12 cellular contexts compared by ENCODE assay signal in genomic region chr18:58087928-58088722, GRCh38. TPM values are rescaled to one million over a fixed set of nuclear protein-coding genes. Genes with fewer than 3 reads are reported as not detected.
DNase-seq lines count a peak whose midpoint lies in the region; ATAC-seq and TF ChIP-seq lines count a peak whose summit lies in the region.
"Had no signal": no experiment of that assay in that cellular context is flagged by ENCODE, and none has a peak within 500 bp of the region (broad histone marks: within the 10 kb centered on the region; RNA-seq: fewer than 3 reads in every experiment).

No MANE protein-coding gene starts in this region.

- peak; percentile 35 for DNase-seq in NCI-H1105 treated with DMSO at 0.1 percent for 48 hours (lab: John Stamatoyannopoulos, UW)
- no peak for DNase-seq in NCI-H1105 (lab: John Stamatoyannopoulos, UW)
- DNase-seq in LNCaP clone FGC (ENCODE audit: low read depth), result peak; percentile 84
- peak; percentile 92 for DNase-seq in MCF 10A (ENCODE audit: unreplicated experiment)
- no peak for DNase-seq in progenitor cell of endocrine pancreas (ENCODE audit: low spot score, unreplicated experiment)
- DNase-seq in islet precursor cell, result no peak
- no peak for DNase-seq in stimulated activated naive CD4-positive, alpha-beta T cell (lab: John Stamatoyannopoulos, UW)
- DNase-seq: NCI-H1092 had no signal

- POLR2A ChIA-PET in MCF 10A (lab: Yijun Ruan, JAX), result interaction anchor here (0.6 to 1.8 kb wide), 11 partner anchors 10 to 310 kb away, joined by 3 to 6 read pairs (median 3); no protein-coding TSS in a partner anchor

- H3K4me3 ChIP-seq in LNCaP clone FGC (ENCODE audit: low read depth, low read length), result peak overlapping the region; percentile 1; the same call in 1 of the 2 replicates
- H3K4me3 ChIP-seq: thoracic aorta had no signal

- BruUV-seq in MCF 10A (replicated peaks; lab: Mats Ljungman, UMichigan), result TSS peak; percentile 49

- H3K27me3 Mint-ChIP-seq in MCF 10A (ENCODE audit: insufficient read depth, unreplicated experiment) (no peaks in the 10 kb centered on the region), progenitor cell of endocrine pancreas (no peaks in the 10 kb centered on the region)

- intact Hi-C loops in MCF 10A (cut with micrococcal nuclease), result no loop called here

- TF ChIP-seq CTCF in LNCaP clone FGC (IDR thresholded peaks at IDR 0.05; ENCODE audit: control insufficient read depth, extremely low read depth, insufficient read depth) (no peak), MCF 10A (IDR thresholded peaks at IDR 0.05; ENCODE audit: unreplicated experiment) (no peak), progenitor cell of endocrine pancreas (IDR thresholded peaks at IDR 0.05; ENCODE audit: unreplicated experiment) (no peak)

- H3K36me3 Mint-ChIP-seq in MCF 10A (ENCODE audit: insufficient read depth, unreplicated experiment), result peaks cover 4% of the 10 kb centered on the region
- peaks cover 45% of the 10 kb centered on the region for H3K36me3 Mint-ChIP-seq in progenitor cell of endocrine pancreas (ENCODE audit: insufficient read depth)

- no peak for ATAC-seq in HG03135 (IDR thresholded peaks at IDR 0.05; ENCODE audit: unreplicated experiment)
- ATAC-seq: SK-N-SH treated with all-trans-retinoic acid at 6 μM for 48 hours had no signal

- peak overlapping the region; percentile 79 for H3K27ac Mint-ChIP-seq in MCF 10A (ENCODE audit: low read depth, unreplicated experiment)
- H3K27ac Mint-ChIP-seq in progenitor cell of endocrine pancreas, result peak overlapping the region; percentile 93

- H3K9me3 Mint-ChIP-seq in MCF 10A (ENCODE audit: unreplicated experiment) (peaks cover 7% of the 10 kb centered on the region), progenitor cell of endocrine pancreas (ENCODE audit: low read depth) (peaks cover 23% of the 10 kb centered on the region)
- H3K9me3 Mint-ChIP-seq: central memory CD8-positive, alpha-beta T cell had no signal

- H3K4me1 Mint-ChIP-seq in MCF 10A (ENCODE audit: insufficient read depth, unreplicated experiment) (peaks cover 30% of the 10 kb centered on the region), progenitor cell of endocrine pancreas (ENCODE audit: low read depth) (peaks cover 19% of the 10 kb centered on the region)
- H3K4me1 Mint-ChIP-seq: central memory CD8-positive, alpha-beta T cell had no signal

- H3K4me3 Mint-ChIP-seq in MCF 10A (ENCODE audit: unreplicated experiment) (no peak overlapping the region), progenitor cell of endocrine pancreas (ENCODE audit: low read depth) (no peak overlapping the region)
- H3K4me3 Mint-ChIP-seq: central memory CD8-positive, alpha-beta T cell had no signal

- CTCF ChIA-PET in MCF 10A (lab: Yijun Ruan, JAX), result interaction anchor here (0.7 to 2.0 kb wide), 10 partner anchors 22 to 1592 kb away, joined by 3 to 6 read pairs (median 3); no protein-coding TSS in a partner anchor

RNA-seq across cellular contexts. Expression of gene NEDD4L, which starts 44.1 kb away (rescaled TPM):
- 75.1 and 108 TPM in 2 replicates for total RNA-seq in MCF 10A (2022)
- 152 and 162 TPM in 2 replicates for total RNA-seq in progenitor cell of endocrine pancreas

Comparison
In these comparisons a context has a peak if more than half of its experiments do, and no peak if none do; other contexts are left out.
1. DNase-seq: peak in NCI-H1105 treated with DMSO at 0.1 percent for 48 hours (single experiment), LNCaP clone FGC (single experiment) and MCF 10A (single experiment); none in NCI-H1105 (single experiment), progenitor cell of endocrine pancreas (single experiment), islet precursor cell (single experiment) and stimulated activated naive CD4-positive, alpha-beta T cell (0 of 6).